ENCODE assay signal across 8 cellular contexts in genomic region chr4:98928505-98929340, GRCh38. TPM values are rescaled to one million over a fixed set of nuclear protein-coding genes. Genes with fewer than 3 reads are reported as not detected.
DNase-seq lines count a peak whose midpoint lies in the region; ATAC-seq lines count a peak whose summit lies in the region.

Gene EIF4E, minus strand, starts transcription at chr4:98929133. Its CDS starts 21 bp downstream, at chr4:98929112.

- H3K4me3 ChIP-seq in effector memory CD4-positive, alpha-beta T cell (ENCODE audit: insufficient read depth, low read depth, low read length, poor library complexity, severe bottlenecking): peak within 1 kb of the TSS; percentile 95

- DNase-seq in COLO668 (lab: John Stamatoyannopoulos, UW; ENCODE audit: unreplicated experiment) (peak; percentile 97), HS-5 (ENCODE audit: low read depth) (peak; percentile 95), lung microvascular endothelial cell (ENCODE audit: low read depth in 2 of 2) (peak; percentile 99)
- peak; percentile 91 for DNase-seq in NK-92 treated with Interleukin-12 subunit alpha and Interleukin-12 subunit beta, amount 100 ng/mL, for 24 hours (lab: John Stamatoyannopoulos, UW)
- peak; percentile 93 for DNase-seq in activated CD8-positive, alpha-beta memory T cell treated with anti-CD3 and anti-CD28 coated beads for 24 hours
- DNase-seq in effector memory CD4-positive, alpha-beta T cell: peak; percentile 95 to 98 (median 96)
- DNase-seq in stimulated activated CD4-positive, alpha-beta T cell treated with anti-CD3 and anti-CD28 coated beads, TNF-alpha, amount 100 ng/mL, for 48 hours (ENCODE audit: low read depth in 3 of 3): peak; percentile 89 to 96 (median 89)

- ATAC-seq in GM19468 (IDR thresholded peaks at IDR 0.05; ENCODE audit: extremely low read depth, unreplicated experiment): peak; percentile 70

- no peaks in the 10 kb centered on the region for H3K36me3 ChIP-seq in effector memory CD4-positive, alpha-beta T cell (ENCODE audit: control insufficient read depth, insufficient read depth, low read length)

- H3K27ac ChIP-seq in effector memory CD4-positive, alpha-beta T cell (ENCODE audit: insufficient read depth, low read length, poor library complexity, severe bottlenecking): peak within 1 kb of the TSS; percentile 91

- H3K9me3 ChIP-seq in effector memory CD4-positive, alpha-beta T cell (ENCODE audit: control insufficient read depth, low read length): no peaks in the 10 kb centered on the region

- H3K4me1 ChIP-seq in effector memory CD4-positive, alpha-beta T cell (ENCODE audit: control insufficient read depth, insufficient read depth, low read length, poor library complexity, severe bottlenecking): no peaks in the 10 kb centered on the region

- no peaks in the 10 kb centered on the region for H3K27me3 ChIP-seq in effector memory CD4-positive, alpha-beta T cell (replicated peaks; ENCODE audit: control insufficient read depth, insufficient read depth, low read length, poor library complexity, severe bottlenecking)

RNA-seq across cellular contexts. Expression of gene EIF4E, which starts in this region (rescaled TPM):
- 109 and 123 TPM in 2 replicates for total RNA-seq in lung microvascular endothelial cell

Comparison
In these comparisons a context has a peak if more than half of its experiments do, and no peak if none do; other contexts are left out.
1. Peak in every context shown above with its lines: DNase-seq, ATAC-seq, H3K4me3 ChIP-seq and H3K27ac ChIP-seq.